In the genomic region with DNA sequence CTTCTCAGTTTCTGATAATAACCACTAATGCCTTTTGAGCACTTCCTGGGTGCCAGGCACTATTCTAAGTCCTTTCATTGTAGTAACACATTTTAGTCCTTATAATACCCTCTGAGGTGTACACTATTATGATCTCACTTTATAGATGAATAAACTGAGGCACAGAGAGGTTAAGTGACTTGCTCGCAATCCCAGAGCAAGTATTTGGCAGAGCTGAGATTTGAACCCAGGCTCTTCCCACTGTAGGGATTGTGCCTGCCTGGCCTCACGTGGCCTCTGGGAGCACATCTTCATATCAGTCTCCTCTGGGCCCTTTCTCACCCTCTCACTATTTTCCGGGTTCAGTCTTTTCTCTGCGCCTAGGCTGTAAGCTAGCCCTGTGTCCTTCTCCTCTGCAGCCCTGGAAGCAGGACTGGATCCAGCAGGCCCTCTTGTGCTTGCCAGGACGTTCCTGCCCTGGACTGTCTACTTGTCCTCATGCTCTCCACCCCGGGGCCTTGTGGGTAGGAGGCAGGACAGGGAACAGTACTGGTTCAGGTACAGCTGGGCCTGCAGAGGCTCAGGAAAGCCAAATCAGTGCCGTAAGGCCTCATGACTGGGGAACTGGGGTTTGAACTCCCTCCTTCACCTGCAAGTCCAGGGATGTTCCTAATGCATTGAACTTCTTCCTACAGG, we compare ENCODE assay signal across 19 cellular contexts.
DNase-seq lines count a peak whose midpoint lies in the region; ATAC-seq, FAIRE-seq and TF ChIP-seq lines count a peak whose summit lies in the region.
"Had no signal": no experiment of that assay in that cellular context is flagged by ENCODE, and none has a peak within 500 bp of the region (broad histone marks: within the 10 kb centered on the region; RNA-seq: fewer than 3 reads in every experiment).

No MANE protein-coding gene starts in this region.

- H3K27me3 ChIP-seq in endodermal cell (ENCODE audit: control insufficient read depth, insufficient read depth, low read length, poor library complexity, severe bottlenecking) (no peaks in the 10 kb centered on the region), HepG2 (ENCODE audit: control insufficient read depth in 1 of 2, insufficient read depth in 2 of 2, low read length in 2 of 2) (no peaks in the 10 kb centered on the region)

- no peak overlapping the region for H2AFZ ChIP-seq in HepG2 (ENCODE audit: low read length)
- H2AFZ ChIP-seq: PC-9 had no signal

- H3K4me3 ChIP-seq in HEK293 (ENCODE audit: low read depth, low read length) (no peak overlapping the region), endodermal cell (ENCODE audit: low read length) (no peak overlapping the region), HepG2 (replicated peaks in 1 of 3; ENCODE audit: insufficient read depth in 1 of 3, low read depth in 2 of 3, low read length in 3 of 3) (no peak overlapping the region)
- H3K4me3 ChIP-seq: PC-9 had no signal

- peak overlapping the region; percentile 25 for H3K27ac Mint-ChIP-seq in endodermal cell
- H3K27ac Mint-ChIP-seq: CD4-positive, alpha-beta T cell; HFFc6 had no signal

- H3K9me3 ChIP-seq in HEK293 (ENCODE audit: control insufficient read depth, insufficient read depth, low read depth, low read length) (no peaks in the 10 kb centered on the region), endodermal cell (ENCODE audit: control insufficient read depth, low read length) (no peaks in the 10 kb centered on the region), HepG2 (ENCODE audit: low read length) (no peaks in the 10 kb centered on the region)

- no peaks in the 10 kb centered on the region for H3K79me2 ChIP-seq in HepG2 (ENCODE audit: insufficient read depth, low read length)

- in situ Hi-C loops in HepG2 (cut with HindIII; ENCODE audit: extremely low pct_ligation_motif_present, low pct_unique_long_range_greater_than_20kb) = no loop called here

- no peaks in the 10 kb centered on the region for H4K20me1 ChIP-seq in HepG2 (ENCODE audit: insufficient read depth, low read length)

- ATAC-seq in HepG2 (no peak; the same call in 2 of the 3 replicates), HG03469 (IDR thresholded peaks at IDR 0.05; ENCODE audit: unreplicated experiment) (no peak), GM18870 (IDR thresholded peaks at IDR 0.05; ENCODE audit: unreplicated experiment) (no peak)
- ATAC-seq: SK-N-SH treated with all-trans-retinoic acid at 6 μM for 48 hours had no signal

- DNase-seq in endodermal cell (no peak), HepG2 (ENCODE audit: low spot score) (no peak), ureter (ENCODE audit: low spot score) (no peak)
- DNase-seq in activated CD4-positive, alpha-beta T cell treated with anti-CD3 and anti-CD28 coated beads for 1 hour = no peak
- DNase-seq: AML-193; CD4-positive, alpha-beta T cell; DND-41; GDM1; HFFc6; Kasumi-1; NCI-H1417; NCI-H69; PC-9; SHP77 had no signal

- no peak overlapping the region for H3K4me3 Mint-ChIP-seq in endodermal cell
- H3K4me3 Mint-ChIP-seq: CD4-positive, alpha-beta T cell; HFFc6 had no signal

- peaks cover 52% of the 10 kb centered on the region for H3K4me1 Mint-ChIP-seq in endodermal cell

- intact Hi-C loops in HepG2 (cut with micrococcal nuclease; ENCODE audit: unreplicated experiment) = loop anchor here (5.0 kb wide), 1 partner anchor 43 kb away; no protein-coding TSS in a partner anchor

- TF ChIP-seq EP300 in HepG2 (IDR thresholded peaks at IDR 0.05; ENCODE audit: low read depth in 2 of 2, low read length in 2 of 2) (no peak), HepG2 (CRISPR knock-in tag; IDR thresholded peaks at IDR 0.05; ENCODE audit: borderline replicate concordance) (no peak)

- TF ChIP-seq CTCF in 22Rv1 (IDR thresholded peaks at IDR 0.05) = no peak
- no peak for TF ChIP-seq CTCF in HEK293 (tag by site-specific recombination; IDR thresholded peaks at IDR 0.05)
- TF ChIP-seq CTCF in endodermal cell (conservative IDR thresholded peaks at IDR 0.05) = no peak
- TF ChIP-seq CTCF in HepG2 (CRISPR knock-in tag; IDR thresholded peaks at IDR 0.05) = peak; percentile 21; the same call in 1 of the 2 replicates

- no peak overlapping the region for H3K4me2 ChIP-seq in HepG2 (ENCODE audit: low read depth, low read length)

- 78 to 85% methylated on average over 5 to 7 of the region's 7 CpGs for WGBS in endodermal cell (ENCODE audit: insufficient coverage in 1 of 2, insufficient read length in 1 of 2), 2 experiments
- 58% methylated on average over 7 of the region's 7 CpGs for WGBS in HepG2 (ENCODE audit: low lambda C conversion rate)

- H3K9me3 Mint-ChIP-seq in endodermal cell = no peaks in the 10 kb centered on the region
- H3K9me3 Mint-ChIP-seq: CD4-positive, alpha-beta T cell; HFFc6 had no signal

- H3K4me1 ChIP-seq in HEK293 (ENCODE audit: control insufficient read depth, insufficient read depth, low read length) (no peaks in the 10 kb centered on the region; the same call in 1 of the 2 replicates), endodermal cell (ENCODE audit: control insufficient read depth, insufficient read depth, low read length) (peaks cover 19% of the 10 kb centered on the region), HepG2 (ENCODE audit: insufficient read depth, low read length) (peaks cover 70% of the 10 kb centered on the region)

- H3K36me3 Mint-ChIP-seq in endodermal cell (ENCODE audit: low read depth) = no peaks in the 10 kb centered on the region

- FAIRE-seq in HepG2 (lab: Jason Lieb, UNC) = no peak

- POLR2A ChIA-PET in HEK293 (lab: Yijun Ruan, JAX) (no interaction called here), HepG2 (lab: Yijun Ruan, JAX) (no interaction called here)

- no TSS peak for BruUV-seq in HepG2 (replicated peaks; lab: Mats Ljungman, UMichigan)

- 0 out of 2 replicates have a peak overlapping the region, but pooled peaks have one; percentile 42 for H3K27ac ChIP-seq in 22Rv1
- no peak overlapping the region for H3K27ac ChIP-seq in HEK293 (ENCODE audit: extremely low read depth, low read depth, low read length)
- H3K27ac ChIP-seq in endodermal cell (ENCODE audit: low read depth, low read length) = no peak overlapping the region
- no peak overlapping the region for H3K27ac ChIP-seq in HepG2 (ENCODE audit: extremely low read length, insufficient read depth, low read length)

- no peak for TF ChIP-seq RAD21 in HepG2 (CRISPR knock-in tag; IDR thresholded peaks at IDR 0.05)

- no peak for TF ChIP-seq POLR2A in HepG2 (IDR thresholded peaks at IDR 0.05; ENCODE audit: insufficient read depth in 1 of 2, low read depth in 2 of 2, low read length in 2 of 2)

- H3K9ac ChIP-seq in endodermal cell (ENCODE audit: extremely low read depth, low read length, poor library complexity, severe bottlenecking) = no peak overlapping the region
- no peak overlapping the region for H3K9ac ChIP-seq in HepG2 (ENCODE audit: insufficient read depth, low read depth, low read length)

- H3K36me3 ChIP-seq in HEK293 (ENCODE audit: control insufficient read depth in 2 of 2, insufficient read depth in 1 of 2, low read length in 2 of 2) (no peaks in the 10 kb centered on the region), endodermal cell (ENCODE audit: control insufficient read depth, insufficient read depth, low read length) (no peaks in the 10 kb centered on the region), HepG2 (replicated peaks in 1 of 2; ENCODE audit: control insufficient read depth in 1 of 2, insufficient read depth in 2 of 2, low read length in 2 of 2) (no peaks in the 10 kb centered on the region)

- H3K27me3 Mint-ChIP-seq in endodermal cell (ENCODE audit: insufficient read depth) = no peaks in the 10 kb centered on the region
- H3K27me3 Mint-ChIP-seq: CD4-positive, alpha-beta T cell had no signal

- CTCF ChIA-PET in HEK293 (lab: Yijun Ruan, JAX) (interaction anchor here (0.6 kb wide), 1 partner anchor 23 kb away, joined by 3 read pairs; no protein-coding TSS in a partner anchor), HepG2 (lab: Yijun Ruan, JAX; ENCODE audit: low intra/inter-chr PET ratio, low total read pairs) (no interaction called here)

TF ChIP-seq in HEK293, 187 proteins besides CTCF, POLR2A, EP300 and RAD21:
- TF ChIP-seq BCL11A (tag by site-specific recombination; IDR thresholded peaks at IDR 0.05; ENCODE audit: low read depth) (no peak), ZNF544 (tag by site-specific recombination; IDR thresholded peaks at IDR 0.05) (no peak), ZNF768 (tag by site-specific recombination; IDR thresholded peaks at IDR 0.05) (peak; percentile 51; the same call in 1 of the 2 replicates)

TF ChIP-seq in HepG2, 621 proteins besides CTCF, POLR2A, EP300 and RAD21 (continues in another document):
- peak; percentile 32; the same call in 1 of the 2 replicates for TF ChIP-seq ZNF629 (CRISPR knock-in tag; conservative IDR thresholded peaks at IDR 0.05)
- TF ChIP-seq, protein P1, sequence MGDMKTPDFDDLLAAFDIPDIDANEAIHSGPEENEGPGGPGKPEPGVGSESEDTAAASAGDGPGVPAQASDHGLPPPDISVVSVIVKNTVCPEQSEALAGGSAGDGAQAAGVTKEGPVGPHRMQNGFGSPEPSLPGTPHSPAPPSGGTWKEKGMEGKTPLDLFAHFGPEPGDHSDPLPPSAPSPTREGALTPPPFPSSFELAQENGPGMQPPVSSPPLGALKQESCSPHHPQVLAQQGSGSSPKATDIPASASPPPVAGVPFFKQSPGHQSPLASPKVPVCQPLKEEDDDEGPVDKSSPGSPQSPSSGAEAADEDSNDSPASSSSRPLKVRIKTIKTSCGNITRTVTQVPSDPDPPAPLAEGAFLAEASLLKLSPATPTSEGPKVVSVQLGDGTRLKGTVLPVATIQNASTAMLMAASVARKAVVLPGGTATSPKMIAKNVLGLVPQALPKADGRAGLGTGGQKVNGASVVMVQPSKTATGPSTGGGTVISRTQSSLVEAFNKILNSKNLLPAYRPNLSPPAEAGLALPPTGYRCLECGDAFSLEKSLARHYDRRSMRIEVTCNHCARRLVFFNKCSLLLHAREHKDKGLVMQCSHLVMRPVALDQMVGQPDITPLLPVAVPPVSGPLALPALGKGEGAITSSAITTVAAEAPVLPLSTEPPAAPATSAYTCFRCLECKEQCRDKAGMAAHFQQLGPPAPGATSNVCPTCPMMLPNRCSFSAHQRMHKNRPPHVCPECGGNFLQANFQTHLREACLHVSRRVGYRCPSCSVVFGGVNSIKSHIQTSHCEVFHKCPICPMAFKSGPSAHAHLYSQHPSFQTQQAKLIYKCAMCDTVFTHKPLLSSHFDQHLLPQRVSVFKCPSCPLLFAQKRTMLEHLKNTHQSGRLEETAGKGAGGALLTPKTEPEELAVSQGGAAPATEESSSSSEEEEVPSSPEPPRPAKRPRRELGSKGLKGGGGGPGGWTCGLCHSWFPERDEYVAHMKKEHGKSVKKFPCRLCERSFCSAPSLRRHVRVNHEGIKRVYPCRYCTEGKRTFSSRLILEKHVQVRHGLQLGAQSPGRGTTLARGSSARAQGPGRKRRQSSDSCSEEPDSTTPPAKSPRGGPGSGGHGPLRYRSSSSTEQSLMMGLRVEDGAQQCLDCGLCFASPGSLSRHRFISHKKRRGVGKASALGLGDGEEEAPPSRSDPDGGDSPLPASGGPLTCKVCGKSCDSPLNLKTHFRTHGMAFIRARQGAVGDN (CRISPR knock-in tag; IDR thresholded peaks at IDR 0.05) = peak; percentile 73
- no peak for TF ChIP-seq TCF7L2 (IDR thresholded peaks at IDR 0.05; ENCODE audit: low read depth, low read length)
- 0 out of 2 replicates have a peak, but pooled peaks have one; percentile 30 for TF ChIP-seq ZMYM3 (CRISPR knock-in tag; IDR thresholded peaks at IDR 0.05)
- TF ChIP-seq ZNF747 (CRISPR knock-in tag; IDR thresholded peaks at IDR 0.05; ENCODE audit: borderline replicate concordance) = 0 out of 2 replicates have a peak, but pooled peaks have one; percentile 47
- peak; percentile 76 for TF ChIP-seq ZNF143 (CRISPR knock-in tag; IDR thresholded peaks at IDR 0.05)
